ENCODE assay signal across 18 cellular contexts in the genomic region with DNA sequence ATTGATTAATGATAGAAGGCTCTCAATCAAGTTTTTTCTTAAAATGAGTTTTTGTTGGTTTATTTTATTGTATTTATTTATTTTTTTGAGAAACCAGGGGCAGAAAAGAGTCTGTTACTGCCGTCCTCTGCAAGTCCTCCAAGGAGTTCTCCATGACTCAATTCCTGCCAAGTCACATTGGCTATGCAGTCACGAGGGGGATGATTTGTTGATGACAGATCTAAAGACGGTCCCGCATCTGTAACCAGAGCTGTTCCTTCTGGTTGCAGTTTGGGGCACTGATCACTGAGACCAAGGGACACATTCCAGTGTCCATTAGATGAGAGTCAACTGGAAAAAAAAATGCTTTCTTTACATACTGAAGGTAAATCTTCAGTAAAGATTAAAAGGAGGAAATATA. TPM values are rescaled to one million over a fixed set of nuclear protein-coding genes. Genes with fewer than 3 reads are reported as not detected.
"Had no signal": no experiment of that assay in that cellular context is flagged by ENCODE, and none has a peak within 500 bp of the region (broad histone marks: within the 10 kb centered on the region; RNA-seq: fewer than 3 reads in every experiment).

No MANE protein-coding gene starts in this region.

- H3K4me3 ChIP-seq: adrenal gland, breast epithelium, esophagus muscularis mucosa, lung, tibial artery had no signal

- DNase-seq: activated CD4-positive, alpha-beta T cell treated with anti-CD3 and anti-CD28 coated beads for 36 hours; activated CD4-positive, alpha-beta T cell treated with anti-CD3 and anti-CD28 coated beads, Interleukin-2, amount 50 U/mL, for 48 hours; activated gamma-delta T cell treated with Interleukin-2 at 50 U/mL for 16 hours; adrenal gland; cerebellar nuclear complex; effector CD8-positive, alpha-beta T cell; left colon; midbrain; retina; stimulated activated naive CD8-positive, alpha-beta T cell treated with anti-CD3 and anti-CD28 coated beads, Interleukin-15, Interleukin-2, amounts not matched to agents 100 U/mL and 50 U/mL, for 24 hours; T-helper 2 cell; tibial artery had no signal

- H3K9me3 ChIP-seq: adrenal gland, breast epithelium, esophagus muscularis mucosa, tibial artery had no signal

- H3K36me3 ChIP-seq: adrenal gland, breast epithelium, esophagus muscularis mucosa, tibial artery had no signal

- H3K4me1 ChIP-seq: breast epithelium, esophagus muscularis mucosa, tibial artery had no signal

- ATAC-seq: activated CD4-positive, alpha-beta T cell treated with anti-CD3 and anti-CD28 coated beads for 36 hours; activated naive CD4-positive, alpha-beta T cell treated with anti-CD3 and anti-CD28 coated beads, Interleukin-2, amount 50 U/mL, for 72 hours; left colon; stimulated activated naive CD8-positive, alpha-beta T cell treated with anti-CD3 and anti-CD28 coated beads, Interleukin-15, Interleukin-2, amounts not matched to agents 100 U/mL and 50 U/mL, for 24 hours had no signal

- H3K27ac ChIP-seq: adrenal gland, breast epithelium, esophagus muscularis mucosa, tibial artery had no signal

- H3K27me3 ChIP-seq: adrenal gland, breast epithelium, esophagus muscularis mucosa, tibial artery had no signal

- FAIRE-seq: astrocyte, endothelial cell of umbilical vein had no signal

RNA-seq across cellular contexts. Expression of gene TSHZ2, which starts 14.0 kb away (rescaled TPM):
- total RNA-seq: endothelial cell of umbilical vein had no signal
- polyA plus RNA-seq: endothelial cell of umbilical vein had no signal
